12 cellular contexts compared by ENCODE assay signal in genomic region chr20:3043381-3043780, GRCh38. TPM values are rescaled to one million over a fixed set of nuclear protein-coding genes. Genes with fewer than 3 reads are reported as not detected.
A peak's percentile ranks its signal among the peaks of the same experiment; 100 is the strongest.
DNase-seq lines count a peak whose midpoint lies in the region; ATAC-seq and TF ChIP-seq lines count a peak whose summit lies in the region.
"Had no signal": no experiment of that assay in that cellular context is flagged by ENCODE, and none has a peak within 500 bp of the region (broad histone marks: within the 10 kb centered on the region; RNA-seq: fewer than 3 reads in every experiment).

A gene with protein sequence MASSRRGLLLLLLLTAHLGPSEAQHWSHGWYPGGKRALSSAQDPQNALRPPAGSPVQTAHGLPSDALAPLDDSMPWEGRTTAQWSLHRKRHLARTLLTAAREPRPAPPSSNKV (plus strand): TSS chr20:3043622. CDS start chr20:3044415, 793 bp downstream.

- H3K27ac ChIP-seq in gastroesophageal sphincter (peak within 1 kb of the TSS in 3 of 4 donors; percentile 62 to 96 (median 94)), gastrocnemius medialis (peak within 1 kb of the TSS; percentile 27 to 62 (median 58))

- no peak for TF ChIP-seq POLR2A in gastroesophageal sphincter (IDR thresholded peaks at IDR 0.05)
- no peak for TF ChIP-seq POLR2A in gastrocnemius medialis (IDR thresholded peaks at IDR 0.05)

- in situ Hi-C loops in gastrocnemius medialis (cut with MboI; ENCODE audit: low sequenced_read_pairs in 4 of 4): no loop called here

- H3K27me3 ChIP-seq in gastroesophageal sphincter (no peaks in the 10 kb centered on the region), gastrocnemius medialis (no peaks in the 10 kb centered on the region)

- H3K4me1 Mint-ChIP-seq in T-helper 17 cell: peaks cover 26% of the 10 kb centered on the region

- intact Hi-C loops in gastrocnemius medialis (cut with DNase I; ENCODE audit: low total_unique reads): loop anchor here (10.0 kb wide), 1 partner anchor 161 kb away; the partner anchor contains the start of genes DDRGK1 and ITPA

- TF ChIP-seq CTCF in gastroesophageal sphincter (IDR thresholded peaks at IDR 0.05): no peak
- TF ChIP-seq CTCF in gastrocnemius medialis (IDR thresholded peaks at IDR 0.05 in 4 of 5, conservative IDR thresholded peaks at IDR 0.05 in 1 of 5): no peak
- no peak for TF ChIP-seq CTCF in GM10266 (IDR thresholded peaks at IDR 0.05; ENCODE audit: control insufficient read depth, insufficient read depth, low read depth, missing control alignments)

- H3K4me3 ChIP-seq in gastroesophageal sphincter (no peak within 1 kb of the TSS), gastrocnemius medialis (no peak within 1 kb of the TSS)

- no peak for TF ChIP-seq EP300 in gastroesophageal sphincter (IDR thresholded peaks at IDR 0.05)

- H3K36me3 ChIP-seq in gastroesophageal sphincter (peaks cover 0 to 38% of the 10 kb centered on the region in 2 donors), gastrocnemius medialis (peaks cover 0 to 32% of the 10 kb centered on the region in 2 donors)

- no CpG with 5 or more reads among the region's 4 CpGs for WGBS in gastroesophageal sphincter (ENCODE audit: low coverage in 1 of 2), 2 donors

- ATAC-seq in T-helper 17 cell: no peak
- ATAC-seq in gastroesophageal sphincter: no peak
- ATAC-seq in gastrocnemius medialis: no peak
- no peak for ATAC-seq in GM19467 (IDR thresholded peaks at IDR 0.05; ENCODE audit: unreplicated experiment)
- ATAC-seq: K562 had no signal

- peaks cover 0 to 49% (median 20%) of the 10 kb centered on the region in 3 donors for H3K4me1 ChIP-seq in gastroesophageal sphincter
- peaks cover 11 to 22% of the 10 kb centered on the region in 2 donors for H3K4me1 ChIP-seq in gastrocnemius medialis

- peak within 1 kb of the TSS; percentile 31 for H3K4me3 Mint-ChIP-seq in T-helper 17 cell

- H3K27ac Mint-ChIP-seq in T-helper 17 cell: peak within 1 kb of the TSS; percentile 66

- H3K27me3 Mint-ChIP-seq in T-helper 17 cell: no peaks in the 10 kb centered on the region

- H3K36me3 Mint-ChIP-seq in T-helper 17 cell (ENCODE audit: low read depth): peaks cover 8% of the 10 kb centered on the region

- H3K9me3 ChIP-seq in T-helper 17 cell (ENCODE audit: control insufficient read depth, low read length, poor library complexity, severe bottlenecking) (no peaks in the 10 kb centered on the region), gastroesophageal sphincter (no peaks in the 10 kb centered on the region), gastrocnemius medialis (no peaks in the 10 kb centered on the region)

- DNase-seq in COLO668 (lab: John Stamatoyannopoulos, UW; ENCODE audit: unreplicated experiment) (peak; percentile 18), T-helper 17 cell (no peak), gastrocnemius medialis (no peak), GM10266 (ENCODE audit: extremely low spot score) (no peak)
- no peak for DNase-seq in activated CD8-positive, alpha-beta memory T cell treated with anti-CD3 and anti-CD28 coated beads for 24 hours
- DNase-seq: DMS153, HFFc6, NCI-H2029 treated with DMSO at 0.1 percent for 48 hours, SW 1271 had no signal

RNA-seq across cellular contexts. Expression of the gene that starts here (rescaled TPM):
- total RNA-seq in T-helper 17 cell (under 1 TPM; 0.92 to 0.94 TPM), gastroesophageal sphincter (under 1 TPM in 1 of 4 donors, not detected in 3; 0.54 TPM), gastrocnemius medialis (not detected)
